8 cellular contexts compared by ENCODE assay signal in genomic region chr9:3478549-3478953, GRCh38. TPM values are rescaled to one million over a fixed set of nuclear protein-coding genes. Genes with fewer than 3 reads are reported as not detected.
DNase-seq lines count a peak whose midpoint lies in the region; ATAC-seq and TF ChIP-seq lines count a peak whose summit lies in the region.

No MANE protein-coding gene starts in this region.

- TF ChIP-seq CTCF in esophagus muscularis mucosa (IDR thresholded peaks at IDR 0.05): no peak

- peak; percentile 10 for DNase-seq in Daoy (ENCODE audit: low read depth)
- peak; percentile 60 for DNase-seq in NAMALWA (ENCODE audit: low spot score)
- peak; percentile 32 for DNase-seq in fibroblast of gingiva (ENCODE audit: low read depth)
- no peak for DNase-seq in COR-L47 (lab: John Stamatoyannopoulos, UW)
- no peak for DNase-seq in esophagus muscularis mucosa (ENCODE audit: extremely low spot score)

- WGBS in esophagus muscularis mucosa: 88% methylated on average over 1 of the region's 1 CpG

- no peaks in the 10 kb centered on the region for H3K27me3 ChIP-seq in esophagus muscularis mucosa

- H3K4me3 ChIP-seq in esophagus muscularis mucosa: no peak overlapping the region

- H3K36me3 ChIP-seq in esophagus muscularis mucosa: no peaks in the 10 kb centered on the region

- TF ChIP-seq EP300 in esophagus muscularis mucosa (IDR thresholded peaks at IDR 0.05): no peak

- TF ChIP-seq POLR2A in esophagus muscularis mucosa (IDR thresholded peaks at IDR 0.05; ENCODE audit: low read depth): no peak

- intact Hi-C loops in esophagus muscularis mucosa (cut with DNase I): no loop called here

- peak; percentile 41 for ATAC-seq in GM21529 (IDR thresholded peaks at IDR 0.05; ENCODE audit: unreplicated experiment)
- ATAC-seq in GM21381 (IDR thresholded peaks at IDR 0.05; ENCODE audit: unreplicated experiment): no peak
- no peak for ATAC-seq in HG02970 (IDR thresholded peaks at IDR 0.05; ENCODE audit: low FRiP score, unreplicated experiment)

- no peak overlapping the region for H3K27ac ChIP-seq in esophagus muscularis mucosa (replicated peaks in 1 of 4)

- peaks cover 0 to 7% (median 5%) of the 10 kb centered on the region in 4 donors for H3K9me3 ChIP-seq in esophagus muscularis mucosa

- H3K4me1 ChIP-seq in esophagus muscularis mucosa: peaks cover 0 to under 1% (median 0%) of the 10 kb centered on the region in 4 donors

RNA-seq across cellular contexts. Expression of gene RFX3, which starts 47.2 kb away (rescaled TPM):
- 0.36 and 0.74 TPM in 2 replicates for total RNA-seq in Daoy (2014; rRNA removed; shearing (Covaris generic))
- 1 to 10 TPM; 4.5 to 7.9 (median 5.5) TPM for total RNA-seq in esophagus muscularis mucosa

Comparison
In these comparisons a context has a peak if more than half of its experiments do, and no peak if none do; other contexts are left out.
1. DNase-seq: peak in Daoy (single experiment), NAMALWA (single experiment) and fibroblast of gingiva (single experiment); none in COR-L47 (single experiment) and esophagus muscularis mucosa (single experiment).